Comparison of ENCODE assay signal across 12 cellular contexts in genomic region chr3:108823803-108824202, GRCh38. TPM values are rescaled to one million over a fixed set of nuclear protein-coding genes. Genes with fewer than 3 reads are reported as not detected.
DNase-seq lines count a peak whose midpoint lies in the region; ATAC-seq and TF ChIP-seq lines count a peak whose summit lies in the region.
"Not testable (repeated sequence)": the region's sequence is repeated elsewhere in the genome, so short reads cannot be mapped to it uniquely, and the experiment has no call there.
"Had no signal": no experiment of that assay in that cellular context is flagged by ENCODE, and none has a peak within 500 bp of the region (broad histone marks: within the 10 kb centered on the region; RNA-seq: fewer than 3 reads in every experiment).

No MANE protein-coding gene starts in this region.

- H3K4me1 ChIP-seq in CD8-positive, alpha-beta T cell (ENCODE audit: insufficient read depth, low read length) = peaks cover 41% of the 10 kb centered on the region
- peaks cover 29% of the 10 kb centered on the region for H3K4me1 ChIP-seq in MM.1S (ENCODE audit: low read length)
- peaks cover 26 to 29% of the 10 kb centered on the region in 2 donors for H3K4me1 ChIP-seq in naive thymus-derived CD4-positive, alpha-beta T cell (ENCODE audit: control insufficient read depth in 2 of 2, insufficient read depth in 2 of 2, low read length in 2 of 2)

- DNase-seq in CD8-positive, alpha-beta T cell; MM.1S; activated naive CD8-positive, alpha-beta T cell treated with anti-CD3 and anti-CD28 coated beads, Interleukin-2, amount 50 U/mL, for 24 hours; naive thymus-derived CD4-positive, alpha-beta T cell; stimulated activated naive CD8-positive, alpha-beta T cell treated with anti-CD3 and anti-CD28 coated beads, Interleukin-15, amount 100 ng/mL, for 72 hours: not testable (repeated sequence)
- DNase-seq in activated CD4-positive, alpha-beta T cell treated with anti-CD3 and anti-CD28 coated beads, Interleukin-2, amount 10 ng/mL, durations not matched to agents 24 days and 14 days = peak; percentile 69
- peak; percentile 25 for DNase-seq in activated T-cell treated with anti-CD3 and anti-CD28 coated beads, Interleukin-2, amount 50 U/mL, for 1 hour
- DNase-seq in activated naive CD4-positive, alpha-beta T cell treated with anti-CD3 and anti-CD28 coated beads for 36 hours = peak; percentile 36

- H3K79me2 ChIP-seq in MM.1S (ENCODE audit: low read length) = peaks cover 48% of the 10 kb centered on the region

- H3K4me1 Mint-ChIP-seq in CD8-positive, alpha-beta T cell (ENCODE audit: low read depth) = peaks cover 67% of the 10 kb centered on the region
- H3K4me1 Mint-ChIP-seq in activated CD4-positive, alpha-beta T cell treated with anti-CD3 and anti-CD28 coated beads, Interleukin-2, amount 10 ng/mL, durations not matched to agents 24 days and 14 days = peaks cover 48% of the 10 kb centered on the region
- peaks cover 30% of the 10 kb centered on the region for H3K4me1 Mint-ChIP-seq in activated naive CD4-positive, alpha-beta T cell treated with anti-CD3 and anti-CD28 coated beads for 36 hours (ENCODE audit: low read depth)
- peaks cover 62% of the 10 kb centered on the region for H3K4me1 Mint-ChIP-seq in activated naive CD8-positive, alpha-beta T cell treated with anti-CD3 and anti-CD28 coated beads, Interleukin-2, amount 50 U/mL, for 24 hours
- peaks cover 25 to 60% (median 48%) of the 10 kb centered on the region in 7 donors for H3K4me1 Mint-ChIP-seq in naive thymus-derived CD4-positive, alpha-beta T cell
- peaks cover 53% of the 10 kb centered on the region for H3K4me1 Mint-ChIP-seq in stimulated activated naive CD8-positive, alpha-beta T cell treated with anti-CD3 and anti-CD28 coated beads, Interleukin-15, amount 100 ng/mL, for 72 hours

- intact Hi-C loops in CD8-positive, alpha-beta T cell (cut with DNase I, micrococcal nuclease) = loop anchor here (5.0 kb wide), 3 partner anchors 33 to 232 kb away; no protein-coding TSS in a partner anchor
- intact Hi-C loops in activated CD4-positive, alpha-beta T cell treated with anti-CD3 and anti-CD28 coated beads, Interleukin-2, amount 10 ng/mL, durations not matched to agents 24 days and 14 days (cut with micrococcal nuclease) = loop anchor here (1.0 to 5.0 kb wide), 3 partner anchors 38 to 692 kb away; partner anchors contain the start of genes CIP2A and DZIP3
- intact Hi-C loops in activated naive CD4-positive, alpha-beta T cell treated with anti-CD3 and anti-CD28 coated beads for 36 hours (cut with micrococcal nuclease) = loop anchor here (2.0 to 10.0 kb wide), 4 partner anchors 601 to 1299 kb away; partner anchors contain the start of genes BBX and IFT57
- intact Hi-C loops in naive thymus-derived CD4-positive, alpha-beta T cell (cut with micrococcal nuclease) = loop anchor here (2.0 to 10.0 kb wide), 7 partner anchors 39 to 1302 kb away; partner anchors contain the start of genes BBX (in 2 of the 2), IFT57 (in 2 of the 2) and CD47 (in 1 of the 2)

- H3K27ac ChIP-seq in CD8-positive, alpha-beta T cell (ENCODE audit: low read depth, low read length) = peak overlapping the region; percentile 21
- H3K27ac ChIP-seq in MM.1S (ENCODE audit: low read length) = not testable (repeated sequence)
- H3K27ac ChIP-seq in naive thymus-derived CD4-positive, alpha-beta T cell (ENCODE audit: low read depth, low read length) = peak overlapping the region; percentile 78

- H4K20me1 ChIP-seq in MM.1S (ENCODE audit: insufficient read depth, low read length) = not testable (repeated sequence)

- H3K4me2 ChIP-seq in MM.1S (ENCODE audit: low read depth, low read length) = peak overlapping the region; percentile 82

- not testable (repeated sequence) for H3K9me2 ChIP-seq in MM.1S (replicated peaks; ENCODE audit: insufficient read depth, low read length)

- peak overlapping the region; percentile 85 for H3K4me3 Mint-ChIP-seq in CD8-positive, alpha-beta T cell
- H3K4me3 Mint-ChIP-seq in activated CD4-positive, alpha-beta T cell treated with anti-CD3 and anti-CD28 coated beads, Interleukin-2, amount 10 ng/mL, durations not matched to agents 24 days and 14 days = peak overlapping the region; percentile 84
- peak overlapping the region; percentile 85 for H3K4me3 Mint-ChIP-seq in activated naive CD4-positive, alpha-beta T cell treated with anti-CD3 and anti-CD28 coated beads for 36 hours
- peak overlapping the region; percentile 75 for H3K4me3 Mint-ChIP-seq in activated naive CD8-positive, alpha-beta T cell treated with anti-CD3 and anti-CD28 coated beads, Interleukin-2, amount 50 U/mL, for 24 hours
- H3K4me3 Mint-ChIP-seq in naive thymus-derived CD4-positive, alpha-beta T cell = peak overlapping the region; percentile 86 to 100 (median 96)
- peak overlapping the region; percentile 78 to 86 for H3K4me3 Mint-ChIP-seq in stimulated activated naive CD8-positive, alpha-beta T cell treated with anti-CD3 and anti-CD28 coated beads, Interleukin-15, amount 100 ng/mL, for 72 hours

- H3K27ac Mint-ChIP-seq in CD8-positive, alpha-beta T cell = peak overlapping the region; percentile 88
- H3K27ac Mint-ChIP-seq in activated CD4-positive, alpha-beta T cell treated with anti-CD3 and anti-CD28 coated beads, Interleukin-2, amount 10 ng/mL, durations not matched to agents 24 days and 14 days = peak overlapping the region; percentile 87
- peak overlapping the region; percentile 98 for H3K27ac Mint-ChIP-seq in activated naive CD4-positive, alpha-beta T cell treated with anti-CD3 and anti-CD28 coated beads for 36 hours
- H3K27ac Mint-ChIP-seq in activated naive CD8-positive, alpha-beta T cell treated with anti-CD3 and anti-CD28 coated beads, Interleukin-2, amount 50 U/mL, for 24 hours = peak overlapping the region; percentile 70
- peak overlapping the region; percentile 87 to 100 (median 92) for H3K27ac Mint-ChIP-seq in naive thymus-derived CD4-positive, alpha-beta T cell
- peak overlapping the region; percentile 78 to 90 for H3K27ac Mint-ChIP-seq in stimulated activated naive CD8-positive, alpha-beta T cell treated with anti-CD3 and anti-CD28 coated beads, Interleukin-15, amount 100 ng/mL, for 72 hours

- H3F3A ChIP-seq in MM.1S (ENCODE audit: insufficient read depth, low read length) = peaks cover 21% of the 10 kb centered on the region; the same call in 1 of the 2 replicates

- CTCF ChIA-PET in CD8-positive, alpha-beta T cell (lab: Charles Lee) = interaction anchor here (0.8 to 8.4 kb wide), 2 partner anchors 11 to 90 kb away, joined by 3 to 84 read pairs; no protein-coding TSS in a partner anchor
- CTCF ChIA-PET in activated naive CD4-positive, alpha-beta T cell treated with anti-CD3 and anti-CD28 coated beads for 36 hours (lab: Charles Lee) = interaction anchor here (0.6 to 1.6 kb wide), 4 partner anchors 11 to 346 kb away, joined by 3 to 5 read pairs (median 4); no protein-coding TSS in a partner anchor
- CTCF ChIA-PET in naive thymus-derived CD4-positive, alpha-beta T cell (lab: Charles Lee) = interaction anchor here (0.6 to 2.4 kb wide), 4 partner anchors 10 to 159 kb away, joined by 3 to 8 read pairs (median 6); no protein-coding TSS in a partner anchor

- ATAC-seq in CD8-positive, alpha-beta T cell; activated naive CD8-positive, alpha-beta T cell treated with anti-CD3 and anti-CD28 coated beads, Interleukin-2, amount 50 U/mL, for 24 hours; naive thymus-derived CD4-positive, alpha-beta T cell; stimulated activated naive CD8-positive, alpha-beta T cell treated with anti-CD3 and anti-CD28 coated beads, Interleukin-15, amount 100 ng/mL, for 72 hours: not testable (repeated sequence)

- not testable (repeated sequence) for H3K9ac ChIP-seq in MM.1S (ENCODE audit: low read length)

- H3K27me3 ChIP-seq in CD8-positive, alpha-beta T cell (ENCODE audit: insufficient read depth, low read length); MM.1S (replicated peaks; ENCODE audit: insufficient read depth, low read length); naive thymus-derived CD4-positive, alpha-beta T cell (ENCODE audit: control insufficient read depth in 2 of 2, insufficient read depth in 2 of 2, low read length in 2 of 2): not testable (repeated sequence)

- H3K27me3 Mint-ChIP-seq in CD8-positive, alpha-beta T cell (ENCODE audit: low read depth); activated CD4-positive, alpha-beta T cell treated with anti-CD3 and anti-CD28 coated beads, Interleukin-2, amount 10 ng/mL, durations not matched to agents 24 days and 14 days; activated naive CD4-positive, alpha-beta T cell treated with anti-CD3 and anti-CD28 coated beads for 36 hours (ENCODE audit: low read depth); activated naive CD8-positive, alpha-beta T cell treated with anti-CD3 and anti-CD28 coated beads, Interleukin-2, amount 50 U/mL, for 24 hours; naive thymus-derived CD4-positive, alpha-beta T cell; stimulated activated naive CD8-positive, alpha-beta T cell treated with anti-CD3 and anti-CD28 coated beads, Interleukin-15, amount 100 ng/mL, for 72 hours: not testable (repeated sequence)

- peak overlapping the region; percentile 3 for H3K4me3 ChIP-seq in CD8-positive, alpha-beta T cell (ENCODE audit: low read depth, low read length)
- peak overlapping the region; percentile 70; the same call in 1 of the 2 replicates for H3K4me3 ChIP-seq in MM.1S (ENCODE audit: low read length)
- H3K4me3 ChIP-seq in naive thymus-derived CD4-positive, alpha-beta T cell (ENCODE audit: low read length) = peak overlapping the region; percentile 76

- POLR2A ChIA-PET in CD8-positive, alpha-beta T cell (lab: Charles Lee) = interaction anchor here (0.8 to 1.1 kb wide), 2 partner anchors 11 to 602 kb away, joined by 3 to 4 read pairs; no protein-coding TSS in a partner anchor
- POLR2A ChIA-PET in naive thymus-derived CD4-positive, alpha-beta T cell (lab: Charles Lee) = interaction anchor here (3.3 to 10.2 kb wide), 2 partner anchors 13 to 234 kb away, joined by 22 to 194 read pairs; partner anchors contain the start of genes CIP2A and DZIP3

- TF ChIP-seq CTCF in CD8-positive, alpha-beta T cell (IDR thresholded peaks at IDR 0.05); MM.1S (IDR thresholded peaks at IDR 0.05; ENCODE audit: low read length): not testable (repeated sequence)

- peaks cover 22% of the 10 kb centered on the region for H3K36me3 Mint-ChIP-seq in CD8-positive, alpha-beta T cell
- peaks cover 18% of the 10 kb centered on the region for H3K36me3 Mint-ChIP-seq in activated CD4-positive, alpha-beta T cell treated with anti-CD3 and anti-CD28 coated beads, Interleukin-2, amount 10 ng/mL, durations not matched to agents 24 days and 14 days (ENCODE audit: low read depth)
- H3K36me3 Mint-ChIP-seq in activated naive CD4-positive, alpha-beta T cell treated with anti-CD3 and anti-CD28 coated beads for 36 hours (ENCODE audit: low read depth) = peaks cover 11% of the 10 kb centered on the region
- H3K36me3 Mint-ChIP-seq in activated naive CD8-positive, alpha-beta T cell treated with anti-CD3 and anti-CD28 coated beads, Interleukin-2, amount 50 U/mL, for 24 hours (ENCODE audit: low read depth) = not testable (repeated sequence)
- H3K36me3 Mint-ChIP-seq in naive thymus-derived CD4-positive, alpha-beta T cell = peaks cover 6 to 33% (median 15%) of the 10 kb centered on the region in 5 donors

- H3K9me3 ChIP-seq in CD8-positive, alpha-beta T cell (ENCODE audit: low read length); MM.1S (replicated peaks; ENCODE audit: insufficient read depth, low read length); naive thymus-derived CD4-positive, alpha-beta T cell (ENCODE audit: control insufficient read depth in 2 of 3, low read length in 3 of 3): not testable (repeated sequence)

- not testable (repeated sequence) for H3K36me3 ChIP-seq in CD8-positive, alpha-beta T cell (ENCODE audit: insufficient read depth, low read length); MM.1S (replicated peaks; ENCODE audit: insufficient read depth, low read length); naive thymus-derived CD4-positive, alpha-beta T cell (ENCODE audit: control insufficient read depth in 2 of 3, insufficient read depth in 3 of 3, low read length in 3 of 3)

- not testable (repeated sequence) for H2AFZ ChIP-seq in MM.1S (ENCODE audit: low read length)

- not testable (repeated sequence) for H3K9me3 Mint-ChIP-seq in CD8-positive, alpha-beta T cell; activated CD4-positive, alpha-beta T cell treated with anti-CD3 and anti-CD28 coated beads, Interleukin-2, amount 10 ng/mL, durations not matched to agents 24 days and 14 days; activated naive CD4-positive, alpha-beta T cell treated with anti-CD3 and anti-CD28 coated beads for 36 hours; activated naive CD8-positive, alpha-beta T cell treated with anti-CD3 and anti-CD28 coated beads, Interleukin-2, amount 50 U/mL, for 24 hours; naive thymus-derived CD4-positive, alpha-beta T cell; stimulated activated naive CD8-positive, alpha-beta T cell treated with anti-CD3 and anti-CD28 coated beads, Interleukin-15, amount 100 ng/mL, for 72 hours

RNA-seq across cellular contexts. Expression of gene TRAT1, which starts 1.2 kb away (rescaled TPM):
- total RNA-seq in CD8-positive, alpha-beta T cell = 10 to 100 TPM; 42.5 to 43.4 TPM
- 61.0 and 66.6 TPM in 2 replicates for total RNA-seq in activated CD4-positive, alpha-beta T cell treated with anti-CD3 and anti-CD28 coated beads, Interleukin-2, amount 10 ng/mL, durations not matched to agents 24 days and 14 days
- 10 to 100 TPM; 17.7 to 19.8 TPM for total RNA-seq in activated naive CD4-positive, alpha-beta T cell treated with anti-CD3 and anti-CD28 coated beads for 36 hours
- 100 to 1,000 TPM in 4 of 5 experiments, 10 to 100 TPM in 1; 85.5 to 166 (median 146) TPM for total RNA-seq in naive thymus-derived CD4-positive, alpha-beta T cell
- polyA plus RNA-seq in naive thymus-derived CD4-positive, alpha-beta T cell = 100 to 1,000 TPM; 205 to 326 TPM
- total RNA-seq: Caco-2, H4, HT1080, M059J had no signal

Comparison
In these comparisons a context has a peak if more than half of its experiments do, and no peak if none do; other contexts are left out.
1. H3K4me3 ChIP-seq: peak in every context shown above with its lines; median percentile 76 in naive thymus-derived CD4-positive, alpha-beta T cell; 70 in MM.1S; 3 in CD8-positive, alpha-beta T cell.